In the genomic region with DNA sequence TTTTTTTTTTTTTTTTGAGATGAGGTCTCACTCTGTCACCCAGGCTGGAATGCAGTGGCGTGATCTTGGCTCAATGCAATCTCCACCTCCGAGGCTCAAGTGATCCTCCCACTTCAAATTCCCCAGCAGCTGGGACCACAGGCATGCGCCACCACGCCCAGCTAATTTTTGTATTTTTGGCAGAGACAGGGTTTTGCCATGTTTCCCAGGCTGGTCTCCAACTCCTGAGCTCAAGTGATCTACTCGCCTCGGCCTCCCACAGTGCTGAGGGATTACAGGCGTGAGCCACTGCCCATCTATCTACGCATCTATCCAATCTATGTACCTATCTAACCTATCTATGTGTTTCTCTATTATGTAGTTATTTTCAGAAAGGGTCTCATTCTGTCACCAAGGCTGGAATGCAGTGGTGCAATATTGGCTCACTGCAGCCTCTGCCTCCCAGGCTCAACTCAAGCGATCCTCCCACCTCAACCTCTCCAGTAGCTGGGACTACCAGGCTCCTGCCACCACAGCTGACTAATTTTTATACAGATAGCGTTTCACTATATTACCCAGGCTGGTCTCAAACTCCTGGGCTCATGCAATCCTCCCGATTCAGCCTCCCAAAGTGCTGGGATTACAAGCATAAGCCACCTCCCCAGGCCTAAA, we compare ENCODE assay signal across 8 cellular contexts. TPM values are rescaled to one million over a fixed set of nuclear protein-coding genes. Genes with fewer than 3 reads are reported as not detected.
DNase-seq lines count a peak whose midpoint lies in the region; ATAC-seq and TF ChIP-seq lines count a peak whose summit lies in the region.

No MANE protein-coding gene starts in this region.

- H3K9me3 ChIP-seq in psoas muscle: no peaks in the 10 kb centered on the region

- TF ChIP-seq CTCF in fibroblast of villous mesenchyme (IDR thresholded peaks at IDR 0.05; ENCODE audit: insufficient read depth, low read depth, low read length) (no peak), psoas muscle (IDR thresholded peaks at IDR 0.05) (no peak)

- ATAC-seq in psoas muscle (peak; percentile 47 to 64 (median 56)), HG03095 (IDR thresholded peaks at IDR 0.05; ENCODE audit: unreplicated experiment) (no peak), HG02840 (IDR thresholded peaks at IDR 0.05; ENCODE audit: low FRiP score, unreplicated experiment) (no peak)

- 46 to 67% (median 47%) methylated on average over 11 of the region's 11 CpGs for WGBS in psoas muscle, 3 donors

- DNase-seq in GM03348 (ENCODE audit: low spot score): peak; percentile 38
- peak; percentile 33 for DNase-seq in SW480 (ENCODE audit: low spot score)
- DNase-seq in fibroblast of villous mesenchyme (ENCODE audit: low read depth): peak; percentile 85
- peak; percentile 42 to 54 for DNase-seq in psoas muscle
- no peak for DNase-seq in iPS-NIHi7 (ENCODE audit: extremely low spot score)
- no peak for DNase-seq in NCI-H748 (lab: John Stamatoyannopoulos, UW; ENCODE audit: unreplicated experiment)

- intact Hi-C loops in psoas muscle (cut with DNase I): no loop called here

- peaks cover 24% of the 10 kb centered on the region for H3K4me1 ChIP-seq in psoas muscle

- no peak overlapping the region for H3K4me3 ChIP-seq in fibroblast of villous mesenchyme (ENCODE audit: low read depth, low read length)
- no peak overlapping the region for H3K4me3 ChIP-seq in psoas muscle

- peaks cover 15 to 26% of the 10 kb centered on the region in 2 donors for H3K36me3 ChIP-seq in psoas muscle (ENCODE audit: insufficient read depth in 1 of 2, low read depth in 1 of 2)

- H3K27me3 ChIP-seq in psoas muscle (ENCODE audit: insufficient read depth in 3 of 3, low read length in 2 of 3): no peaks in the 10 kb centered on the region

- no peak overlapping the region for H3K27ac ChIP-seq in psoas muscle

RNA-seq across cellular contexts. Expression of a gene that starts 20.2 kb away (rescaled TPM):
- 198 and 272 TPM in 2 replicates for total RNA-seq in fibroblast of villous mesenchyme
- total RNA-seq in psoas muscle: 100 to 1,000 TPM; 100 to 129 (median 116) TPM
- 100 to 1,000 TPM; 164 to 251 (median 189) TPM for polyA plus RNA-seq in psoas muscle

RNA-seq across cellular contexts. Expression of a gene that starts 33.4 kb away (rescaled TPM):
- total RNA-seq in fibroblast of villous mesenchyme (626 and 717 TPM in 2 replicates), psoas muscle (100 to 1,000 TPM; 251 to 334 (median 271) TPM)
- 100 to 1,000 TPM; 179 to 341 (median 287) TPM for polyA plus RNA-seq in psoas muscle

RNA-seq across cellular contexts. Expression of a gene that starts 33.8 kb away (rescaled TPM):
- total RNA-seq in fibroblast of villous mesenchyme (22.2 and 27.2 TPM in 2 replicates), psoas muscle (10 to 100 TPM; 11.4 to 23.4 (median 16.7) TPM)
- polyA plus RNA-seq in psoas muscle: 10 to 100 TPM; 13.8 to 46.1 (median 18.1) TPM

RNA-seq across cellular contexts. Expression of a gene that starts 38.5 kb away (rescaled TPM):
- total RNA-seq in fibroblast of villous mesenchyme: 21.6 and 23.3 TPM in 2 replicates
- 10 to 100 TPM; 26.7 to 35.2 (median 31.1) TPM for total RNA-seq in psoas muscle
- polyA plus RNA-seq in psoas muscle: 10 to 100 TPM; 16.3 to 21.2 (median 17.0) TPM

RNA-seq across cellular contexts. Expression of a gene that starts 43.9 kb away (rescaled TPM):
- total RNA-seq in fibroblast of villous mesenchyme (1.3 and 1.7 TPM in 2 replicates), psoas muscle (1 to 10 TPM; 1.7 to 5.3 (median 2.4) TPM)
- 1 to 10 TPM in 2 of 3 donors, under 1 TPM in 1; 0.80 to 1.0 (median 1.0) TPM for polyA plus RNA-seq in psoas muscle

Comparison
In these comparisons a context has a peak if more than half of its experiments do, and no peak if none do; other contexts are left out.
1. DNase-seq: peak in GM03348 (single experiment), SW480 (single experiment), fibroblast of villous mesenchyme (single experiment) and psoas muscle (2 of 2); none in iPS-NIHi7 (single experiment) and NCI-H748 (single experiment).
2. ATAC-seq: peak in psoas muscle (4 of 4); none in HG03095 (single experiment) and HG02840 (single experiment).